Comparison of ENCODE assay signal across 24 cellular contexts in the genomic region with DNA sequence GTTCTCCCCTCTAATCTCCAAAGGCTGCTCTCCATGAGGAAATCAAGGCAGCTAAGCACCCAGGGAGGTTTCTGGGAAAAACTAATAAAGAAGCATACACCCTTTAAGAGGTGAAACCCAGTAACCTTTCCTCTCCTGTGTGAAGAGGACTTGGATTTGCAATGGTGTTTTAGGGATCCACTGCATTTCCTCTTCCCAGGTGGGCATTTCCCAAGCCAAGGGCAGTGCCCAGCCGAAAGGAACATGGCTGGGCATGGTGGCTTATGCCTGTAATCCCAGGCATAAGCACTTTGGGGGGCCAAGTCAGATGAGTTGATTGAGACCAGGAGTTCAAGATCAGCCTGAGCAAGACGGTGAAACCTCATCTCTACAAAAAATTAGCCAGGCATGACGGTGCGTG.
"Had no signal": no experiment of that assay in that cellular context is flagged by ENCODE, and none has a peak within 500 bp of the region (broad histone marks: within the 10 kb centered on the region; RNA-seq: fewer than 3 reads in every experiment).

No MANE protein-coding gene starts in this region.

- H3K9me3 ChIP-seq: esophagus muscularis mucosa, gastroesophageal sphincter, heart left ventricle, left lung, lower lobe of right lung, mucosa of descending colon had no signal

- H3K36me3 Mint-ChIP-seq: immature natural killer cell, mesothelial cell of epicardium, naive B cell had no signal

- DNase-seq: dermis blood vessel endothelial cell; dorsolateral prefrontal cortex; effector CD4-positive, alpha-beta T cell; effector memory CD4-positive, alpha-beta T cell; foreskin keratinocyte; heart left ventricle; hypothalamus; immature natural killer cell; islet precursor cell; left cardiac atrium; left lung; left ventricle myocardium superior; lower lobe of right lung; mesenchymal stem cell; mucosa of descending colon; naive B cell had no signal

- H3K4me1 Mint-ChIP-seq: immature natural killer cell had no signal

- H3K36me3 ChIP-seq: esophagus muscularis mucosa, gastroesophageal sphincter, heart left ventricle, left lung, lower lobe of right lung had no signal

- FAIRE-seq: colon, endothelial cell of umbilical vein, frontal cortex had no signal

- H3K4me1 ChIP-seq: gastroesophageal sphincter, heart left ventricle, left lung, lower lobe of right lung had no signal

- H3K27me3 ChIP-seq: esophagus muscularis mucosa, foreskin keratinocyte, hepatocyte had no signal

- H3K27ac Mint-ChIP-seq: immature natural killer cell, mesothelial cell of epicardium, naive B cell had no signal

- ATAC-seq: foreskin keratinocyte, gastroesophageal sphincter, heart left ventricle, left cardiac atrium, left lung, left ventricle myocardium superior, lower lobe of right lung, mucosa of descending colon had no signal

- H3K4me3 ChIP-seq: coronary artery, dorsolateral prefrontal cortex, esophagus muscularis mucosa, gastroesophageal sphincter, heart left ventricle, hepatocyte, left lung, lower lobe of right lung, mucosa of descending colon had no signal

- H3K9me3 Mint-ChIP-seq: immature natural killer cell had no signal

- H3K27ac ChIP-seq: coronary artery, dorsolateral prefrontal cortex, esophagus muscularis mucosa, foreskin keratinocyte, gastroesophageal sphincter, heart left ventricle, hepatocyte, left lung, lower lobe of right lung had no signal

- H3K79me2 ChIP-seq: hepatocyte had no signal

- H2AFZ ChIP-seq: hepatocyte had no signal

- H3K4me3 Mint-ChIP-seq: immature natural killer cell, mesothelial cell of epicardium, naive B cell had no signal

- H3K4me2 ChIP-seq: hepatocyte had no signal
